In genomic region chr11:102346748-102347525, GRCh38 we compare ENCODE assay signal across 8 cellular contexts. TPM values are rescaled to one million over a fixed set of nuclear protein-coding genes. Genes with fewer than 3 reads are reported as not detected.
A peak's percentile ranks its signal among the peaks of the same experiment; 100 is the strongest.
DNase-seq lines count a peak whose midpoint lies in the region; ATAC-seq, FAIRE-seq and TF ChIP-seq lines count a peak whose summit lies in the region.

BIRC2 (plus strand) TSS chr11:102347214; CDS start chr11:102349855, 2,641 bp downstream.

- ATAC-seq in HG02763 (IDR thresholded peaks at IDR 0.05; ENCODE audit: unreplicated experiment) = peak; percentile 92
- peak; percentile 97 to 98 (median 97) for ATAC-seq in psoas muscle

- no peaks in the 10 kb centered on the region for H3K9me3 ChIP-seq in left ventricle myocardium inferior (replicated peaks)
- no peaks in the 10 kb centered on the region for H3K9me3 ChIP-seq in psoas muscle

- H3K4me1 ChIP-seq in left ventricle myocardium inferior = peaks cover 37% of the 10 kb centered on the region
- H3K4me1 ChIP-seq in psoas muscle = peaks cover 8% of the 10 kb centered on the region

- DNase-seq in GM12892 (ENCODE audit: insufficient read length) (peak; percentile 58), NCI-H1417 (lab: John Stamatoyannopoulos, UW) (peak; percentile 96 to 97 (median 96)), T-helper 1 cell (peak; percentile 88 to 96 (median 91)), amniotic epithelial cell (ENCODE audit: low read depth) (peak; percentile 85), left ventricle myocardium inferior (peak; percentile 96), psoas muscle (peak; percentile 96 to 97), urothelium cell line (ENCODE audit: low spot score) (peak; percentile 92)

- 0 to 1% (median 0%) methylated on average over 58 to 84 of the region's 84 CpGs for WGBS in psoas muscle, 3 donors

- TF ChIP-seq CTCF in left ventricle myocardium inferior (IDR thresholded peaks at IDR 0.05; ENCODE audit: borderline replicate concordance) (peak; percentile 79), psoas muscle (IDR thresholded peaks at IDR 0.05) (peak; percentile 75)

- TF ChIP-seq POLR2A in GM12892 (IDR thresholded peaks at IDR 0.05; ENCODE audit: low read depth, low read length) = peak; percentile 80

- H3K27ac ChIP-seq in left ventricle myocardium inferior (replicated peaks) (peak within 1 kb of the TSS; percentile 97), psoas muscle (peak within 1 kb of the TSS; percentile 95)

- FAIRE-seq in GM12892 (lab: Jason Lieb, UNC) = peak; percentile 99
- peak; percentile 91 for FAIRE-seq in urothelium cell line (lab: Jason Lieb, UNC)

- H3K4me3 ChIP-seq in left ventricle myocardium inferior = peak within 1 kb of the TSS; percentile 85
- peak within 1 kb of the TSS; percentile 80 for H3K4me3 ChIP-seq in psoas muscle

- no peaks in the 10 kb centered on the region for H3K27me3 ChIP-seq in left ventricle myocardium inferior (ENCODE audit: low read depth)
- no peaks in the 10 kb centered on the region for H3K27me3 ChIP-seq in psoas muscle (ENCODE audit: insufficient read depth in 3 of 3, low read length in 2 of 3)

- peaks cover 22% of the 10 kb centered on the region for H3K36me3 ChIP-seq in left ventricle myocardium inferior
- H3K36me3 ChIP-seq in psoas muscle (ENCODE audit: insufficient read depth in 1 of 2, low read depth in 1 of 2) = peaks cover 0 to 14% of the 10 kb centered on the region in 2 donors

- intact Hi-C loops in left ventricle myocardium inferior (cut with micrococcal nuclease) (no loop called here), psoas muscle (cut with DNase I) (loop anchor here (2.0 to 10.0 kb wide), 5 partner anchors 58 to 318 kb away; partner anchors contain the start of gene TMEM123 (in 2 of the 2))

RNA-seq across cellular contexts. Expression of gene BIRC2, which starts in this region (rescaled TPM):
- 37.2 TPM for polyA plus RNA-seq in GM12892 (2012; ENCODE audit: missing spikeins)
- total RNA-seq in left ventricle myocardium inferior (30.4 TPM), psoas muscle (10 to 100 TPM; 26.6 to 30.3 (median 29.6) TPM)
- polyA plus RNA-seq in psoas muscle = 10 to 100 TPM; 22.5 to 55.1 (median 35.1) TPM

Comparison
In these comparisons a context has a peak if more than half of its experiments do, and no peak if none do; other contexts are left out.
1. Peak in every context shown above with its lines: DNase-seq, ATAC-seq, H3K4me3 ChIP-seq and H3K27ac ChIP-seq.